Comparison of ENCODE assay signal across 8 cellular contexts in the genomic region with DNA sequence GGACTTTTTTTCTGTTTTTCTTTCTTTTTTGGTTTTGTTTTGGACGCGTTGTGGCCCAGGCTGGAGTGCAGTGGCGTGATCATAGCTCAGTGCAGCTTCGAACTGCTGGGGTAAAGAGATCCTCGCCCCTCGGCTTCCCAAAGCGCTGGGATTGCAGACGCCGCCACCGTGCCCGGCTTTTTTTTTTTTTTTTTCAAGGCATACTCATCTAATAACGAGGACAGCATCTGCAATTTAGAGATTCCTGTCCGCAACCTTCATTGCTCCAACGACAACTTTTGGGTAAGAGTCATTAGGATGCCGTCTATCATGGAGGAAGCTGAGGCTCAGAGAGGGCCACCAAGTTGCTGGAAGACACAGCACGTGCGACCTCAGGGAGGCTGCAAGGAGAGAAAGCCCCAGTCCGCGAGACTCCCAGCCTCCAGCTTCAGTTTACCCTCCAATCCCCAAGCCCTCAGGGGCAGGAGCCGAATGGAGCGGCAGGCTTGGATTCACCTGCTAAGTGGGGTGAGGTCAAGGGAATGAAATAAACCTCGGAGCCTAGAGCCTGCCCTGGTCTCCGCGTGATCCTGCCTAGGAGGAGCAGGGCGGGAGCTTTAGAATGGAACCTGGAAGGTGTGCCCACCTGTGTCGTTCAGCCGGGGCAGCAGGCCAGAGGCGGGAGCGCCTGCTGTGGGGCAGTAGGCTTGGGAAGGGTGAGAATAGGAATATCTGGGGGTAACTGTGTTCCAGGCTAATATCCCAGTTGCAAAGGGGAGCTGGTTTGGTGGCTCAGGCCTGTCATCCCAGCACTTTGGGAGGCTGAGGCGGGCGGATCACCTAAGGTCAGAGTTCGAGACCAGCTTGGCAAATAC. TPM values are rescaled to one million over a fixed set of nuclear protein-coding genes. Genes with fewer than 3 reads are reported as not detected.
DNase-seq lines count a peak whose midpoint lies in the region; ATAC-seq and TF ChIP-seq lines count a peak whose summit lies in the region.

No MANE protein-coding gene starts in this region.

- peaks cover 14% of the 10 kb centered on the region for H3K36me3 ChIP-seq in HUES48 (ENCODE audit: control insufficient read depth, insufficient read depth, low read length)
- H3K36me3 ChIP-seq in breast epithelium: no peaks in the 10 kb centered on the region
- H3K36me3 ChIP-seq in mucosa of descending colon (ENCODE audit: low read depth): no peaks in the 10 kb centered on the region

- H3K9me3 ChIP-seq in HUES48 (ENCODE audit: control insufficient read depth, insufficient read depth, low read length) (no peaks in the 10 kb centered on the region), breast epithelium (no peaks in the 10 kb centered on the region), mucosa of descending colon (no peaks in the 10 kb centered on the region)

- H3K4me3 ChIP-seq in AG04449 (ENCODE audit: low read depth, low read length) (peak overlapping the region; percentile 86), HUES48 (ENCODE audit: low read depth, low read length) (peak overlapping the region; percentile 99), breast epithelium (peak overlapping the region; percentile 65 to 78 (median 69)), mucosa of descending colon (peak overlapping the region; percentile 63)

- ATAC-seq in mucosa of descending colon (no peak), HG03025 (IDR thresholded peaks at IDR 0.05; ENCODE audit: low FRiP score, unreplicated experiment) (no peak)

- no peak overlapping the region; the same call in 1 of the 2 replicates for H3K9ac ChIP-seq in HUES48 (ENCODE audit: low read depth, low read length)

- POLR2A ChIA-PET in AG04449 (lab: Yijun Ruan, JAX): interaction anchor here (0.7 to 1.5 kb wide), 3 partner anchors 10 to 162 kb away, joined by 3 read pairs; no protein-coding TSS in a partner anchor

- peaks cover 3% of the 10 kb centered on the region; the same call in 1 of the 2 replicates for H3K4me1 ChIP-seq in HUES48 (ENCODE audit: control insufficient read depth, insufficient read depth, low read length)
- peaks cover 4 to 18% of the 10 kb centered on the region in 2 donors for H3K4me1 ChIP-seq in breast epithelium
- peaks cover 21% of the 10 kb centered on the region for H3K4me1 ChIP-seq in mucosa of descending colon (ENCODE audit: low read depth)

- peaks cover 12% of the 10 kb centered on the region for H3K27me3 ChIP-seq in HUES48 (ENCODE audit: control insufficient read depth, insufficient read depth, low read length)
- H3K27me3 ChIP-seq in breast epithelium: no peaks in the 10 kb centered on the region

- no peak for TF ChIP-seq CTCF in AG04449 (IDR thresholded peaks at IDR 0.05; ENCODE audit: insufficient read depth, low read length, missing control alignments)
- no peak for TF ChIP-seq CTCF in breast epithelium (IDR thresholded peaks at IDR 0.05)
- no peak for TF ChIP-seq CTCF in mucosa of descending colon (IDR thresholded peaks at IDR 0.05)

- intact Hi-C loops in breast epithelium (cut with DNase I; ENCODE audit: low total_unique reads) (no loop called here), mucosa of descending colon (cut with DNase I, micrococcal nuclease) (no loop called here)

- no peak for DNase-seq in AG04449 (ENCODE audit: low read depth, low spot score)
- no peak for DNase-seq in breast epithelium (ENCODE audit: low spot score in 2 of 2)
- no peak for DNase-seq in mucosa of descending colon
- DNase-seq in NCI-H128 (lab: John Stamatoyannopoulos, UW; ENCODE audit: unreplicated experiment): no peak
- DNase-seq in stimulated activated naive CD4-positive, alpha-beta T cell (lab: John Stamatoyannopoulos, UW): no peak
- no peak for DNase-seq in T1000 (lab: John Stamatoyannopoulos, UW)

- peak overlapping the region; percentile 47 for H3K27ac ChIP-seq in HUES48 (ENCODE audit: low read depth, low read length)
- H3K27ac ChIP-seq in breast epithelium: peak overlapping the region in 1 of 2 donors; percentile 55

- no peak for TF ChIP-seq POLR2A in breast epithelium (IDR thresholded peaks at IDR 0.05)

- CTCF ChIA-PET in AG04449 (lab: Yijun Ruan, JAX): interaction anchor here (0.6 to 1.3 kb wide), 5 partner anchors 8 to 290 kb away, joined by 3 to 5 read pairs (median 3); no protein-coding TSS in a partner anchor

RNA-seq across cellular contexts. Expression of gene POLRMT, which starts 0.7 kb away (rescaled TPM):
- total RNA-seq in breast epithelium: 10 to 100 TPM; 21.9 to 34.7 (median 28.2) TPM
- total RNA-seq in mucosa of descending colon: 10 to 100 TPM; 48.3 to 61.1 (median 51.1) TPM

RNA-seq across cellular contexts. Expression of gene FGF22, which starts 5.7 kb away (rescaled TPM):
- total RNA-seq in breast epithelium (under 1 TPM in 2 of 3 donors, not detected in 1; 0.33 to 0.48 TPM), mucosa of descending colon (under 1 TPM in 2 of 3 donors, not detected in 1; 0.23 to 0.82 TPM)

RNA-seq across cellular contexts. Expression of gene RNF126, which starts 29.0 kb away (rescaled TPM):
- 10 to 100 TPM; 41.1 to 46.5 (median 46.2) TPM for total RNA-seq in breast epithelium
- total RNA-seq in mucosa of descending colon: 10 to 100 TPM; 47.5 to 69.1 (median 62.0) TPM

RNA-seq across cellular contexts. Expression of gene FSTL3, which starts 42.2 kb away (rescaled TPM):
- total RNA-seq in breast epithelium (100 to 1,000 TPM in 2 of 3 donors, 10 to 100 TPM in 1; 37.8 to 198 (median 111) TPM), mucosa of descending colon (10 to 100 TPM in 2 of 3 donors, 1 to 10 TPM in 1; 2.6 to 25.0 (median 12.8) TPM)

RNA-seq across cellular contexts. Expression of gene HCN2, which starts 44.3 kb away (rescaled TPM):
- under 1 TPM in 2 of 3 donors, not detected in 1; under 0.01 to 0.44 TPM for total RNA-seq in breast epithelium
- under 1 TPM; 0.12 to 0.89 (median 0.17) TPM for total RNA-seq in mucosa of descending colon
